25 cellular contexts compared by ENCODE assay signal in genomic region chr7:149179241-149179640, GRCh38.
"Had no signal": no experiment of that assay in that cellular context is flagged by ENCODE, and none has a peak within 500 bp of the region (broad histone marks: within the 10 kb centered on the region; RNA-seq: fewer than 3 reads in every experiment).

No MANE protein-coding gene starts in this region.

- H3K27ac ChIP-seq: esophagus muscularis mucosa, foreskin keratinocyte, gastroesophageal sphincter, heart left ventricle, left lung, pancreas, sigmoid colon, stomach, thyroid gland, vagina had no signal

- FAIRE-seq: colon, islet of Langerhans, pancreas had no signal

- H3K9me3 Mint-ChIP-seq: dendritic cell treated with granulocyte-macrophage colony-stimulating factor and Interleukin-4, amounts not matched to agents 40 ng/mL and 50 ng/mL, for 4 days; endodermal cell; naive thymus-derived CD4-positive, alpha-beta T cell; nephron; stimulated activated memory B cell treated with anti-CD40 and anti-IgM and Interleukin-4, amounts not matched to agents 10 μg/mL and 1 μg/mL and 100 μg/mL, for 72 hours had no signal

- ATAC-seq: foreskin keratinocyte; gastroesophageal sphincter; left cardiac atrium; left lung; naive thymus-derived CD4-positive, alpha-beta T cell; pancreas; stimulated activated memory B cell treated with anti-CD40 and anti-IgM and Interleukin-4, amounts not matched to agents 10 μg/mL and 1 μg/mL and 100 μg/mL, for 72 hours had no signal

- H3K27me3 Mint-ChIP-seq: dendritic cell treated with granulocyte-macrophage colony-stimulating factor and Interleukin-4, amounts not matched to agents 40 ng/mL and 50 ng/mL, for 4 days; naive thymus-derived CD4-positive, alpha-beta T cell; stimulated activated memory B cell treated with anti-CD40 and anti-IgM and Interleukin-4, amounts not matched to agents 10 μg/mL and 1 μg/mL and 100 μg/mL, for 72 hours had no signal

- H3K27ac Mint-ChIP-seq: dendritic cell treated with granulocyte-macrophage colony-stimulating factor and Interleukin-4, amounts not matched to agents 40 ng/mL and 50 ng/mL, for 4 days; endodermal cell; nephron; stimulated activated memory B cell treated with anti-CD40 and anti-IgM and Interleukin-4, amounts not matched to agents 10 μg/mL and 1 μg/mL and 100 μg/mL, for 72 hours had no signal

- H3K4me1 ChIP-seq: left lung, pancreas, thyroid gland had no signal

- H3K9me3 ChIP-seq: esophagus muscularis mucosa, gastroesophageal sphincter, heart left ventricle, left lung, pancreas, sigmoid colon, stomach, thyroid gland, vagina had no signal

- H3K4me3 Mint-ChIP-seq: dendritic cell treated with granulocyte-macrophage colony-stimulating factor and Interleukin-4, amounts not matched to agents 40 ng/mL and 50 ng/mL, for 4 days; endodermal cell; naive thymus-derived CD4-positive, alpha-beta T cell; nephron; stimulated activated memory B cell treated with anti-CD40 and anti-IgM and Interleukin-4, amounts not matched to agents 10 μg/mL and 1 μg/mL and 100 μg/mL, for 72 hours had no signal

- DNase-seq: effector CD8-positive, alpha-beta T cell; endodermal cell; foreskin keratinocyte; heart left ventricle; hippocampal formation; left cardiac atrium; left lung; mesenchymal stem cell; midbrain; naive thymus-derived CD4-positive, alpha-beta T cell; sigmoid colon; stimulated activated CD4-positive, alpha-beta T cell treated with anti-CD3 and anti-CD28 coated beads, Interleukin-2, amount 100 ng/mL, for 24 hours; stimulated activated CD4-positive, alpha-beta T cell treated with anti-CD3 and anti-CD28 coated beads, Interleukin-4, amount 100 ng/mL, for 24 hours; stomach; thyroid gland; trophoblast cell had no signal

- H3K4me1 Mint-ChIP-seq: stimulated activated memory B cell treated with anti-CD40 and anti-IgM and Interleukin-4, amounts not matched to agents 10 μg/mL and 1 μg/mL and 100 μg/mL, for 72 hours had no signal

- H3K4me3 ChIP-seq: esophagus muscularis mucosa, gastroesophageal sphincter, heart left ventricle, left lung, pancreas, sigmoid colon, stomach, thyroid gland, vagina had no signal

- H3K27me3 ChIP-seq: esophagus muscularis mucosa, foreskin keratinocyte, gastroesophageal sphincter, heart left ventricle, left lung, pancreas, sigmoid colon, stomach, thyroid gland, vagina had no signal
